In the genomic region with DNA sequence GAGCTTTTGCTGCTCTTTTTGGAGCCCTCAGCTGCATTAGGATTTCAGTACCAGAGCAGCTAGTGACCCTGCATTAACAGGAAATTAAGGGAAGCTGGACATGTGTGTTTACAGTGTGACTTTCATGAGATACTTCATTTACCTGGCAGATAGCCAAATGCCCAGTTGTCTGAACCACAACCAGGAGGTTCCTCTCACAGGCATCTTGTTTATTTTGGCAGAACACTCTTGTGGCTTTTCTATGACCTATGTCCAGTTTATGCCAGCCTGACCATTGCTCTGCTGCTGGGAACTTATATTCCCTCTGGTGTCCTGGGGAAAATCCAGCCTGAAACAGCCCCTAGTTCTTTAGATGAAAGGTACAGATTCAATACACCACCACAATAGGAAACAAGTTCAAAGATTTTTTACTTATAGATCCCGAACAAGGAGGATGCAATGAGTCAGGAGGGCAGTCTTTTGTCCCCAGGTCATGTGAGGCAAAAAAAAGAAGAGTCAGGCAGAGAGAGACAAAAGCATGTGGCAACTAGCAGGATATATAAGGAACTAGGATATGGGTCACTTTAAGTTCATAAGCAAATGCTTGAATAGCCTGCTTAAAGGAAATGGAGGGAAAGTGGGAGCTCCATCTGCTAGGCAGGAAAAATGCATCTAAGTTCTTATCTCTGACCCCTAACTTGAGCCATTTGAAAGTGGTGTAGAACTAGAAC, we compare ENCODE assay signal across 1 cellular context.
TF ChIP-seq lines count a peak whose summit lies in the region.

No MANE protein-coding gene starts in this region.

TF ChIP-seq in SK-N-SH treated with all-trans-retinoic acid at 6 μM for 48 hours, 23 proteins besides CTCF, POLR2A, EP300 and RAD21 (continued from another document):
- TF ChIP-seq POU6F1 (CRISPR knock-in tag; IDR thresholded peaks at IDR 0.05; ENCODE audit: borderline replicate concordance, low read depth) (no peak), CSDC2 (CRISPR knock-in tag; IDR thresholded peaks at IDR 0.05) (no peak), RARB (CRISPR knock-in tag; IDR thresholded peaks at IDR 0.05) (no peak), GLIS3 (CRISPR knock-in tag; IDR thresholded peaks at IDR 0.05) (no peak), ARNTL (CRISPR knock-in tag; IDR thresholded peaks at IDR 0.05; ENCODE audit: borderline replicate concordance, low read depth) (no peak), ZC3H10 (CRISPR knock-in tag; IDR thresholded peaks at IDR 0.05) (no peak), PATZ1 (CRISPR knock-in tag; IDR thresholded peaks at IDR 0.05; ENCODE audit: borderline replicate concordance) (no peak), TOX (CRISPR knock-in tag; IDR thresholded peaks at IDR 0.05; ENCODE audit: borderline replicate concordance) (no peak), ESRRG (CRISPR knock-in tag; IDR thresholded peaks at IDR 0.05) (no peak), ZNF8 (CRISPR knock-in tag; IDR thresholded peaks at IDR 0.05) (no peak)
